ENCODE assay signal across 22 cellular contexts in genomic region chr9:73434826-73435225, GRCh38.
"Had no signal": no experiment of that assay in that cellular context is flagged by ENCODE, and none has a peak within 500 bp of the region (broad histone marks: within the 10 kb centered on the region; RNA-seq: fewer than 3 reads in every experiment).

No MANE protein-coding gene starts in this region.

- H3K9me3 ChIP-seq: Peyer's patch had no signal

- H3K36me3 ChIP-seq: Peyer's patch had no signal

- H3K4me3 ChIP-seq: Peyer's patch had no signal

- H3K27ac ChIP-seq: KMS-11, Peyer's patch, VCaP had no signal

- H3K27me3 ChIP-seq: Peyer's patch had no signal

- ATAC-seq: activated naive CD4-positive, alpha-beta T cell treated with anti-CD3 and anti-CD28 coated beads, Interleukin-2, amount 50 U/mL, for 72 hours; activated naive CD8-positive, alpha-beta T cell treated with anti-CD3 and anti-CD28 coated beads, Interleukin-2, amount 50 U/mL, for 24 hours; activated T-cell treated with anti-CD3 and anti-CD28 coated beads, Interleukin-2, amount 50 U/mL, for 4 hours had no signal

- DNase-seq: activated CD4-positive, alpha-beta memory T cell treated with anti-CD3 and anti-CD28 coated beads for 36 hours; activated CD4-positive, alpha-beta T cell treated with anti-CD3 and anti-CD28 coated beads, Interleukin-2, amount 10 ng/mL, durations not matched to agents 7 days and 5 days; activated CD4-positive, CD25-positive, alpha-beta regulatory T cell; activated CD8-positive, alpha-beta memory T cell treated with anti-CD3 and anti-CD28 coated beads for 24 hours; activated effector memory CD4-positive, alpha-beta T cell treated with anti-CD3 and anti-CD28 coated beads, Interleukin-2, amount 50 U/mL, for 16 hours; activated naive CD4-positive, alpha-beta T cell treated with Interleukin-2 at 50 U/mL for 16 hours; activated naive CD8-positive, alpha-beta T cell treated with anti-CD3 and anti-CD28 coated beads, Interleukin-2, amount 50 U/mL, for 24 hours; activated T-cell treated with anti-CD3 and anti-CD28 coated beads, Interleukin-2, amount 50 U/mL, for 4 hours; amygdala; MM.1S; NCI-H1417 treated with DMSO at 0.1 percent for 48 hours; NCI-H1694; NCI-H2029; NCI-H524; NCI-H748 treated with DMSO at 0.1 percent for 48 hours; NK-92 treated with Interleukin-12 subunit alpha and Interleukin-12 subunit beta, amount 100 ng/mL, for 24 hours; Peyer's patch; SHP77 treated with DMSO at 0.1 percent for 48 hours; T-helper 1 cell had no signal

- H3K9ac ChIP-seq: KMS-11 had no signal

- H3K4me2 ChIP-seq: KMS-11 had no signal

- H3K4me1 ChIP-seq: Peyer's patch had no signal
